9 cellular contexts compared by ENCODE assay signal in genomic region chr4:6942238-6942800, GRCh38. TPM values are rescaled to one million over a fixed set of nuclear protein-coding genes. Genes with fewer than 3 reads are reported as not detected.
A peak's percentile ranks its signal among the peaks of the same experiment; 100 is the strongest.
DNase-seq lines count a peak whose midpoint lies in the region; ATAC-seq and TF ChIP-seq lines count a peak whose summit lies in the region.
"Had no signal": no experiment of that assay in that cellular context is flagged by ENCODE, and none has a peak within 500 bp of the region (broad histone marks: within the 10 kb centered on the region; RNA-seq: fewer than 3 reads in every experiment).

No MANE protein-coding gene starts in this region.

- DNase-seq in activated T-cell treated with anti-CD3 and anti-CD28 coated beads, Interleukin-2, amount 50 U/mL, for 24 hours = peak; percentile 51
- DNase-seq in activated T-cell treated with anti-CD3 and anti-CD28 coated beads for 4 hours (no peak), SIG-M5 (lab: John Stamatoyannopoulos, UW) (peak; percentile 81), kidney tubule cell (ENCODE audit: low spot score) (peak; percentile 87), NCI-H1105 treated with DMSO at 0.1 percent for 48 hours (lab: John Stamatoyannopoulos, UW) (no peak)
- DNase-seq in stimulated activated naive B cell treated with anti-CD40 and anti-IgM and Interleukin-4, amounts not matched to agents 10 μg/mL and 1 μg/mL and 100 μg/mL, for 72 hours = no peak

- H3K4me3 Mint-ChIP-seq in activated T-cell treated with anti-CD3 and anti-CD28 coated beads, Interleukin-2, amount 50 U/mL, for 24 hours = peak overlapping the region; percentile 49
- peak overlapping the region; percentile 21 to 64 (median 29) for H3K4me3 Mint-ChIP-seq in brain
- H3K4me3 Mint-ChIP-seq in stimulated activated naive B cell treated with anti-CD40 and anti-IgM and Interleukin-4, amounts not matched to agents 10 μg/mL and 1 μg/mL and 100 μg/mL, for 72 hours = peak overlapping the region; percentile 17 to 36
- H3K4me3 Mint-ChIP-seq: neural crest cell had no signal

- H3K36me3 Mint-ChIP-seq in activated T-cell treated with anti-CD3 and anti-CD28 coated beads, Interleukin-2, amount 50 U/mL, for 24 hours (ENCODE audit: low read depth) = peaks cover 32% of the 10 kb centered on the region
- H3K36me3 Mint-ChIP-seq in brain = no peaks in the 10 kb centered on the region
- peaks cover 26 to 33% of the 10 kb centered on the region in 2 donors for H3K36me3 Mint-ChIP-seq in stimulated activated naive B cell treated with anti-CD40 and anti-IgM and Interleukin-4, amounts not matched to agents 10 μg/mL and 1 μg/mL and 100 μg/mL, for 72 hours

- no peaks in the 10 kb centered on the region for H3K9me3 Mint-ChIP-seq in activated T-cell treated with anti-CD3 and anti-CD28 coated beads, Interleukin-2, amount 50 U/mL, for 24 hours
- H3K9me3 Mint-ChIP-seq in brain = no peaks in the 10 kb centered on the region
- peaks cover 2 to 3% of the 10 kb centered on the region in 2 donors for H3K9me3 Mint-ChIP-seq in stimulated activated naive B cell treated with anti-CD40 and anti-IgM and Interleukin-4, amounts not matched to agents 10 μg/mL and 1 μg/mL and 100 μg/mL, for 72 hours
- H3K9me3 Mint-ChIP-seq: neural crest cell had no signal

- ATAC-seq in HG03095 (IDR thresholded peaks at IDR 0.05; ENCODE audit: unreplicated experiment) = peak; percentile 72
- ATAC-seq in stimulated activated naive B cell treated with anti-CD40 and anti-IgM and Interleukin-4, amounts not matched to agents 10 μg/mL and 1 μg/mL and 100 μg/mL, for 72 hours (replicated peaks) = peak; percentile 52 to 60

- TF ChIP-seq CTCF in brain (conservative IDR thresholded peaks at IDR 0.05) = no peak

- H3K27me3 Mint-ChIP-seq in activated T-cell treated with anti-CD3 and anti-CD28 coated beads, Interleukin-2, amount 50 U/mL, for 24 hours = no peaks in the 10 kb centered on the region
- H3K27me3 Mint-ChIP-seq in brain = no peaks in the 10 kb centered on the region
- H3K27me3 Mint-ChIP-seq in stimulated activated naive B cell treated with anti-CD40 and anti-IgM and Interleukin-4, amounts not matched to agents 10 μg/mL and 1 μg/mL and 100 μg/mL, for 72 hours = no peaks in the 10 kb centered on the region

- peaks cover 83% of the 10 kb centered on the region for H3K4me1 Mint-ChIP-seq in activated T-cell treated with anti-CD3 and anti-CD28 coated beads, Interleukin-2, amount 50 U/mL, for 24 hours (ENCODE audit: low read depth)
- peaks cover 55% of the 10 kb centered on the region for H3K4me1 Mint-ChIP-seq in brain
- peaks cover 56 to 71% of the 10 kb centered on the region in 2 donors for H3K4me1 Mint-ChIP-seq in stimulated activated naive B cell treated with anti-CD40 and anti-IgM and Interleukin-4, amounts not matched to agents 10 μg/mL and 1 μg/mL and 100 μg/mL, for 72 hours

- H3K27ac Mint-ChIP-seq in activated T-cell treated with anti-CD3 and anti-CD28 coated beads, Interleukin-2, amount 50 U/mL, for 24 hours = peak overlapping the region; percentile 86
- peak overlapping the region; percentile 85 to 97 (median 91) for H3K27ac Mint-ChIP-seq in brain
- H3K27ac Mint-ChIP-seq in stimulated activated naive B cell treated with anti-CD40 and anti-IgM and Interleukin-4, amounts not matched to agents 10 μg/mL and 1 μg/mL and 100 μg/mL, for 72 hours = peak overlapping the region; percentile 75

RNA-seq across cellular contexts. Expression of gene TBC1D14, which starts 32.7 kb away (rescaled TPM):
- polyA plus RNA-seq in brain (ENCODE audit: insufficient read depth, low read depth, low replicate concordance) = 56.0 TPM

Comparison
In these comparisons a context has a peak if more than half of its experiments do, and no peak if none do; other contexts are left out.
1. DNase-seq: peak in activated T-cell treated with anti-CD3 and anti-CD28 coated beads, Interleukin-2, amount 50 U/mL, for 24 hours (single experiment), SIG-M5 (single experiment) and kidney tubule cell (single experiment); none in activated T-cell treated with anti-CD3 and anti-CD28 coated beads for 4 hours (single experiment), stimulated activated naive B cell treated with anti-CD40 and anti-IgM and Interleukin-4, amounts not matched to agents 10 μg/mL and 1 μg/mL and 100 μg/mL, for 72 hours (single experiment) and NCI-H1105 treated with DMSO at 0.1 percent for 48 hours (single experiment).
2. Peak in every context shown above with its lines, with median percentiles within 50 percentile points of each other: H3K27ac Mint-ChIP-seq and H3K4me3 Mint-ChIP-seq.